Comparison of ENCODE assay signal across 16 cellular contexts in genomic region chr4:142356797-142357196, GRCh38.
A peak's percentile ranks its signal among the peaks of the same experiment; 100 is the strongest.
DNase-seq lines count a peak whose midpoint lies in the region; ATAC-seq lines count a peak whose summit lies in the region.
"Had no signal": no experiment of that assay in that cellular context is flagged by ENCODE, and none has a peak within 500 bp of the region (broad histone marks: within the 10 kb centered on the region; RNA-seq: fewer than 3 reads in every experiment).

No MANE protein-coding gene starts in this region.

- peak overlapping the region; percentile 77 for H3K27ac Mint-ChIP-seq in activated naive CD4-positive, alpha-beta T cell treated with anti-CD3 and anti-CD28 coated beads, Interleukin-2, amount 10 ng/mL, durations not matched to agents 7 days and 5 days
- peak overlapping the region; percentile 78 for H3K27ac Mint-ChIP-seq in T-helper 2 cell treated with Interferon-gamma antibody and Interleukin-4, amounts not matched to agents 5 μg/mL and 100 μg/mL, for 36 hours
- peak overlapping the region; percentile 95 for H3K27ac Mint-ChIP-seq in central memory CD8-positive, alpha-beta T cell (ENCODE audit: low read depth)

- H3K27me3 Mint-ChIP-seq in activated naive CD4-positive, alpha-beta T cell treated with anti-CD3 and anti-CD28 coated beads, Interleukin-2, amount 10 ng/mL, durations not matched to agents 7 days and 5 days: no peaks in the 10 kb centered on the region
- no peaks in the 10 kb centered on the region for H3K27me3 Mint-ChIP-seq in T-helper 2 cell treated with Interferon-gamma antibody and Interleukin-4, amounts not matched to agents 5 μg/mL and 100 μg/mL, for 36 hours (ENCODE audit: low read depth)
- no peaks in the 10 kb centered on the region for H3K27me3 Mint-ChIP-seq in central memory CD8-positive, alpha-beta T cell

- no peak for DNase-seq in activated naive CD4-positive, alpha-beta T cell treated with anti-CD3 and anti-CD28 coated beads, Interleukin-2, amount 10 ng/mL, durations not matched to agents 7 days and 5 days
- DNase-seq in activated naive CD4-positive, alpha-beta T cell treated with anti-CD3 and anti-CD28 coated beads, Interleukin-2, amount 50 U/mL, for 16 hours: no peak
- DNase-seq in T-helper 2 cell treated with Interferon-gamma antibody and Interleukin-4, amounts not matched to agents 5 μg/mL and 100 μg/mL, for 36 hours (ENCODE audit: low spot score): no peak
- DNase-seq in central memory CD8-positive, alpha-beta T cell (ENCODE audit: low spot score in 2 of 2): no peak
- DNase-seq in anterior cingulate cortex (lab: John Stamatoyannopoulos, UW) (no peak), NCI-H2081 (lab: John Stamatoyannopoulos, UW) (no peak), NCI-H1436 treated with DMSO at 0.1 percent for 48 hours (lab: John Stamatoyannopoulos, UW) (no peak)
- DNase-seq: activated CD4-positive, alpha-beta T cell treated with anti-CD3 and anti-CD28 coated beads, Interleukin-2, amount 50 U/mL, for 4 hours; activated effector memory CD4-positive, alpha-beta T cell treated with anti-CD3 and anti-CD28 coated beads, Interleukin-2, amount 50 U/mL, for 16 hours; heart left ventricle; NCI-H1048; NCI-H2029; nucleus accumbens; stimulated activated CD4-positive, alpha-beta T cell treated with anti-CD3 and anti-CD28 coated beads, Interleukin-12 subunit alpha, Interleukin-12 subunit beta, amount 100 ng/mL, for 4 hours; stimulated activated CD8-positive, alpha-beta memory T cell treated with anti-CD3 and anti-CD28 coated beads, Interleukin-4, amount 100 ng/mL, for 48 hours had no signal

- H3K9me3 Mint-ChIP-seq in activated naive CD4-positive, alpha-beta T cell treated with anti-CD3 and anti-CD28 coated beads, Interleukin-2, amount 10 ng/mL, durations not matched to agents 7 days and 5 days: peaks cover under 1% of the 10 kb centered on the region
- peaks cover 2% of the 10 kb centered on the region for H3K9me3 Mint-ChIP-seq in T-helper 2 cell treated with Interferon-gamma antibody and Interleukin-4, amounts not matched to agents 5 μg/mL and 100 μg/mL, for 36 hours
- H3K9me3 Mint-ChIP-seq in central memory CD8-positive, alpha-beta T cell: peaks cover 2% of the 10 kb centered on the region

- ATAC-seq in central memory CD8-positive, alpha-beta T cell (replicated peaks; ENCODE audit: extremely low read depth, poor library complexity, severe bottlenecking): no peak
- no peak for ATAC-seq in GM21528 (IDR thresholded peaks at IDR 0.05; ENCODE audit: low FRiP score, unreplicated experiment)
- ATAC-seq: heart left ventricle had no signal

- CTCF ChIA-PET in activated naive CD4-positive, alpha-beta T cell treated with anti-CD3 and anti-CD28 coated beads, Interleukin-2, amount 10 ng/mL, durations not matched to agents 7 days and 5 days (lab: Charles Lee): interaction anchor here (0.6 to 9.6 kb wide), 16 partner anchors 10 to 363 kb away, joined by 3 to 76 read pairs (median 4); no protein-coding TSS in a partner anchor

- no peak overlapping the region for H3K4me3 Mint-ChIP-seq in activated naive CD4-positive, alpha-beta T cell treated with anti-CD3 and anti-CD28 coated beads, Interleukin-2, amount 10 ng/mL, durations not matched to agents 7 days and 5 days
- peak overlapping the region; percentile 71 for H3K4me3 Mint-ChIP-seq in T-helper 2 cell treated with Interferon-gamma antibody and Interleukin-4, amounts not matched to agents 5 μg/mL and 100 μg/mL, for 36 hours
- H3K4me3 Mint-ChIP-seq in central memory CD8-positive, alpha-beta T cell: peak overlapping the region; percentile 51

- peaks cover 85% of the 10 kb centered on the region for H3K4me1 Mint-ChIP-seq in activated naive CD4-positive, alpha-beta T cell treated with anti-CD3 and anti-CD28 coated beads, Interleukin-2, amount 10 ng/mL, durations not matched to agents 7 days and 5 days
- H3K4me1 Mint-ChIP-seq in T-helper 2 cell treated with Interferon-gamma antibody and Interleukin-4, amounts not matched to agents 5 μg/mL and 100 μg/mL, for 36 hours (ENCODE audit: low read depth): peaks cover 80% of the 10 kb centered on the region
- H3K4me1 Mint-ChIP-seq in central memory CD8-positive, alpha-beta T cell: peaks cover 75% of the 10 kb centered on the region

- H3K36me3 Mint-ChIP-seq in activated naive CD4-positive, alpha-beta T cell treated with anti-CD3 and anti-CD28 coated beads, Interleukin-2, amount 10 ng/mL, durations not matched to agents 7 days and 5 days: peaks cover 40% of the 10 kb centered on the region
- peaks cover 29% of the 10 kb centered on the region for H3K36me3 Mint-ChIP-seq in T-helper 2 cell treated with Interferon-gamma antibody and Interleukin-4, amounts not matched to agents 5 μg/mL and 100 μg/mL, for 36 hours (ENCODE audit: low read depth)
- H3K36me3 Mint-ChIP-seq in central memory CD8-positive, alpha-beta T cell (ENCODE audit: insufficient read depth): peaks cover 6% of the 10 kb centered on the region
